Comparison of ENCODE assay signal across 19 cellular contexts in the genomic region with DNA sequence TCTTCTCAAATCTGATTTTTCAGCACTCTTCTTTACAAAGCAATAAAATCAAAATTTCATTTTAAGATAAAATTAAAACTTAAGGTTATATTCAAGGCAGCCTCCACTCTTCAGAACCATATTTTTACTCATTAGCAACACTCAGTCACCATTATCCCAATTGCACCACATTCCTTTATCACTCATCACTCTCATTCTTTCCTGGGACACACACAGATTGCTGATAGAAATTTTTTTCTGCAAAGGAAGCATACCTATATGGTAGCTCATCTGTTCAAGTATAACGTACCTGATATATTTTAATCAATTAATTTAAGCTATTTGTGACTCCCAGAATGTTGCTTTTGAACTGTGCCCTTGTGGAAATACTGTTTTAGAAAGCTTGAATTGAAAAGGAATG.
"Had no signal": no experiment of that assay in that cellular context is flagged by ENCODE, and none has a peak within 500 bp of the region (broad histone marks: within the 10 kb centered on the region; RNA-seq: fewer than 3 reads in every experiment).

No MANE protein-coding gene starts in this region.

- H3K4me1 Mint-ChIP-seq: activated CD4-positive, alpha-beta memory T cell treated with anti-CD3 and anti-CD28 coated beads, Interleukin-2, amount 10 ng/mL, durations not matched to agents 7 days and 5 days; activated CD8-positive, alpha-beta memory T cell treated with anti-CD3 and anti-CD28 coated beads, Interleukin-2, amount 10 ng/mL, durations not matched to agents 7 days and 5 days; activated naive CD8-positive, alpha-beta T cell treated with anti-CD3 and anti-CD28 coated beads, Interleukin-2, amount 10 ng/mL, durations not matched to agents 7 days and 5 days; naive thymus-derived CD4-positive, alpha-beta T cell; neural progenitor cell had no signal

- H2AFZ ChIP-seq: neural progenitor cell had no signal

- H3K27ac Mint-ChIP-seq: activated CD4-positive, alpha-beta memory T cell treated with anti-CD3 and anti-CD28 coated beads, Interleukin-2, amount 10 ng/mL, durations not matched to agents 7 days and 5 days; activated CD8-positive, alpha-beta memory T cell treated with anti-CD3 and anti-CD28 coated beads, Interleukin-2, amount 10 ng/mL, durations not matched to agents 7 days and 5 days; activated naive CD8-positive, alpha-beta T cell treated with anti-CD3 and anti-CD28 coated beads, Interleukin-2, amount 10 ng/mL, durations not matched to agents 7 days and 5 days; naive thymus-derived CD4-positive, alpha-beta T cell; neural progenitor cell; progenitor cell of endocrine pancreas had no signal

- H3K4me1 ChIP-seq: heart right ventricle, neural progenitor cell, right atrium auricular region, thyroid gland had no signal

- H3K27ac ChIP-seq: heart right ventricle, neural progenitor cell, right atrium auricular region, thyroid gland had no signal

- H3K4me3 ChIP-seq: heart right ventricle, neural progenitor cell, right atrium auricular region, thyroid gland had no signal

- H3K4me2 ChIP-seq: neural progenitor cell had no signal

- DNase-seq: activated CD4-positive, alpha-beta memory T cell treated with anti-CD3 and anti-CD28 coated beads, Interleukin-2, amount 10 ng/mL, durations not matched to agents 7 days and 5 days; activated CD4-positive, alpha-beta T cell treated with anti-CD3 and anti-CD28 coated beads for 48 hours; activated CD4-positive, CD25-positive, alpha-beta regulatory T cell; activated CD8-positive, alpha-beta memory T cell treated with anti-CD3 and anti-CD28 coated beads, Interleukin-2, amount 10 ng/mL, durations not matched to agents 7 days and 5 days; activated naive CD4-positive, alpha-beta T cell; activated naive CD8-positive, alpha-beta T cell treated with anti-CD3 and anti-CD28 coated beads, Interleukin-2, amount 10 ng/mL, durations not matched to agents 7 days and 5 days; anterior cingulate cortex; cortex of kidney; heart right ventricle; mesenchymal stem cell; naive thymus-derived CD4-positive, alpha-beta T cell; stimulated activated CD4-positive, alpha-beta T cell treated with anti-CD3 and anti-CD28 coated beads, Interleukin-2, amount 100 ng/mL, for 24 hours; stimulated activated naive CD4-positive, alpha-beta T cell treated with Interleukin-2 at 50 U/mL for 16 hours; T-helper 9 cell; thyroid gland had no signal

- ATAC-seq: activated CD8-positive, alpha-beta memory T cell treated with anti-CD3 and anti-CD28 coated beads, Interleukin-2, amount 10 ng/mL, durations not matched to agents 7 days and 5 days; esophagus mucosa; heart right ventricle; naive thymus-derived CD4-positive, alpha-beta T cell had no signal

- H3K36me3 Mint-ChIP-seq: activated CD8-positive, alpha-beta memory T cell treated with anti-CD3 and anti-CD28 coated beads, Interleukin-2, amount 10 ng/mL, durations not matched to agents 7 days and 5 days; activated naive CD8-positive, alpha-beta T cell treated with anti-CD3 and anti-CD28 coated beads, Interleukin-2, amount 10 ng/mL, durations not matched to agents 7 days and 5 days; naive thymus-derived CD4-positive, alpha-beta T cell; neural progenitor cell had no signal

- H3K4me3 Mint-ChIP-seq: activated CD4-positive, alpha-beta memory T cell treated with anti-CD3 and anti-CD28 coated beads, Interleukin-2, amount 10 ng/mL, durations not matched to agents 7 days and 5 days; activated CD8-positive, alpha-beta memory T cell treated with anti-CD3 and anti-CD28 coated beads, Interleukin-2, amount 10 ng/mL, durations not matched to agents 7 days and 5 days; activated naive CD8-positive, alpha-beta T cell treated with anti-CD3 and anti-CD28 coated beads, Interleukin-2, amount 10 ng/mL, durations not matched to agents 7 days and 5 days; naive thymus-derived CD4-positive, alpha-beta T cell; neural progenitor cell had no signal

- H3K36me3 ChIP-seq: heart right ventricle, neural progenitor cell, right atrium auricular region, thyroid gland had no signal

- H3K9me3 ChIP-seq: right atrium auricular region, thyroid gland had no signal

- H3K9me3 Mint-ChIP-seq: activated CD4-positive, alpha-beta memory T cell treated with anti-CD3 and anti-CD28 coated beads, Interleukin-2, amount 10 ng/mL, durations not matched to agents 7 days and 5 days; neural progenitor cell had no signal

- H3K27me3 Mint-ChIP-seq: activated CD4-positive, alpha-beta memory T cell treated with anti-CD3 and anti-CD28 coated beads, Interleukin-2, amount 10 ng/mL, durations not matched to agents 7 days and 5 days; activated CD8-positive, alpha-beta memory T cell treated with anti-CD3 and anti-CD28 coated beads, Interleukin-2, amount 10 ng/mL, durations not matched to agents 7 days and 5 days; activated naive CD8-positive, alpha-beta T cell treated with anti-CD3 and anti-CD28 coated beads, Interleukin-2, amount 10 ng/mL, durations not matched to agents 7 days and 5 days; naive thymus-derived CD4-positive, alpha-beta T cell; progenitor cell of endocrine pancreas had no signal

- H3K27me3 ChIP-seq: heart right ventricle, neural progenitor cell, right atrium auricular region, thyroid gland had no signal

- H3K9ac ChIP-seq: neural progenitor cell had no signal
